ENCODE assay signal across 16 cellular contexts in genomic region chr11:78070606-78071005, GRCh38. TPM values are rescaled to one million over a fixed set of nuclear protein-coding genes. Genes with fewer than 3 reads are reported as not detected.
DNase-seq lines count a peak whose midpoint lies in the region; ATAC-seq and TF ChIP-seq lines count a peak whose summit lies in the region.
"Had no signal": no experiment of that assay in that cellular context is flagged by ENCODE, and none has a peak within 500 bp of the region (broad histone marks: within the 10 kb centered on the region; RNA-seq: fewer than 3 reads in every experiment).

No MANE protein-coding gene starts in this region.

- no peak overlapping the region for H3K4me3 Mint-ChIP-seq in CD8-positive, alpha-beta T cell
- H3K4me3 Mint-ChIP-seq: CD14-positive monocyte; CD8-positive, alpha-beta memory T cell; GM23338 had no signal

- peak overlapping the region; percentile 51 for H2BK5ac ChIP-seq in trophoblast cell (ENCODE audit: low read depth, low read length, poor library complexity)

- no peak overlapping the region for H3K9ac ChIP-seq in trophoblast cell (ENCODE audit: low read length)

- no peak overlapping the region for H3K4ac ChIP-seq in trophoblast cell (ENCODE audit: low read depth, low read length)

- no peaks in the 10 kb centered on the region for H3K27me3 ChIP-seq in CD8-positive, alpha-beta T cell (ENCODE audit: insufficient read depth, low read length)
- H3K27me3 ChIP-seq in trophoblast cell (ENCODE audit: insufficient read depth, low read length) (no peaks in the 10 kb centered on the region), adrenal gland (no peaks in the 10 kb centered on the region)

- H4K8ac ChIP-seq in trophoblast cell (ENCODE audit: low read depth, low read length), result no peak overlapping the region

- peaks cover 9% of the 10 kb centered on the region for H3K4me1 ChIP-seq in CD8-positive, alpha-beta T cell (ENCODE audit: insufficient read depth, low read length)
- H3K4me1 ChIP-seq in trophoblast cell (ENCODE audit: control insufficient read depth in 1 of 2, insufficient read depth in 2 of 2, low read length in 2 of 2) (peaks cover 3 to 5% of the 10 kb centered on the region in 2 experiments), adrenal gland (replicated peaks in 1 of 2) (peaks cover 0 to 12% of the 10 kb centered on the region in 2 donors)

- H3K36me3 Mint-ChIP-seq in CD8-positive, alpha-beta T cell, result peaks cover 61% of the 10 kb centered on the region

- TF ChIP-seq CTCF in 22Rv1 (IDR thresholded peaks at IDR 0.05) (no peak), adrenal gland (IDR thresholded peaks at IDR 0.05) (no peak)
- no peak for TF ChIP-seq CTCF in CD8-positive, alpha-beta T cell (IDR thresholded peaks at IDR 0.05)

- no peaks in the 10 kb centered on the region for H3K27me3 Mint-ChIP-seq in CD8-positive, alpha-beta T cell (ENCODE audit: low read depth)

- no peak overlapping the region for H3K4me3 ChIP-seq in CD8-positive, alpha-beta T cell (ENCODE audit: low read depth, low read length)
- H3K4me3 ChIP-seq in trophoblast cell (ENCODE audit: low read depth, low read length) (no peak overlapping the region), adrenal gland (no peak overlapping the region)
- H3K4me3 ChIP-seq: GM23338 had no signal

- peak overlapping the region; percentile 62 for H3K27ac Mint-ChIP-seq in CD8-positive, alpha-beta T cell
- H3K27ac Mint-ChIP-seq: CD14-positive monocyte; CD8-positive, alpha-beta memory T cell; GM23338 had no signal

- H3K4me2 ChIP-seq in trophoblast cell (ENCODE audit: low read length), result no peak overlapping the region
- H3K4me2 ChIP-seq: GM23338 had no signal

- no peak overlapping the region for H3K23ac ChIP-seq in trophoblast cell (ENCODE audit: low read length)

- H3K27ac ChIP-seq in 22Rv1, result peak overlapping the region; percentile 34; the same call in 1 of the 2 replicates
- H3K27ac ChIP-seq in CD8-positive, alpha-beta T cell (ENCODE audit: low read depth, low read length), result no peak overlapping the region
- no peak overlapping the region for H3K27ac ChIP-seq in trophoblast cell (ENCODE audit: low read depth, low read length)
- H3K27ac ChIP-seq in adrenal gland, result no peak overlapping the region
- H3K27ac ChIP-seq: HL-60 had no signal

- no peak overlapping the region for H2AK5ac ChIP-seq in trophoblast cell (ENCODE audit: low read length)

- no peaks in the 10 kb centered on the region for H3K9me3 Mint-ChIP-seq in CD8-positive, alpha-beta T cell
- H3K9me3 Mint-ChIP-seq: CD14-positive monocyte; CD8-positive, alpha-beta memory T cell; GM23338 had no signal

- POLR2A ChIA-PET in CD8-positive, alpha-beta T cell (lab: Charles Lee), result no interaction called here

- H2AFZ ChIP-seq in trophoblast cell (ENCODE audit: insufficient read depth, low read length, poor library complexity), result no peak overlapping the region
- H2AFZ ChIP-seq: GM23338 had no signal

- CTCF ChIA-PET in CD8-positive, alpha-beta T cell (lab: Charles Lee), result interaction anchor here (1.6 kb wide), 1 partner anchor 25 kb away, joined by 3 read pairs; no protein-coding TSS in a partner anchor

- H3K36me3 ChIP-seq in CD8-positive, alpha-beta T cell (ENCODE audit: insufficient read depth, low read length), result peaks cover 37% of the 10 kb centered on the region
- H3K36me3 ChIP-seq in trophoblast cell (ENCODE audit: control insufficient read depth in 1 of 2, insufficient read depth in 2 of 2, low read length in 2 of 2) (peaks cover 21 to 30% of the 10 kb centered on the region in 2 experiments), adrenal gland (replicated peaks in 1 of 2) (peaks cover 0 to 50% of the 10 kb centered on the region in 2 donors)

- H2BK12ac ChIP-seq in trophoblast cell (ENCODE audit: low read length), result no peak overlapping the region

- WGBS in trophoblast cell (ENCODE audit: extremely low coverage, insufficient coverage, insufficient read length), result no CpG with 5 or more reads among the region's 1 CpG
- WGBS in adrenal gland, 4 donors, result 64 to 89% (median 79%) methylated on average over 1 of the region's 1 CpG

- H3K4me1 Mint-ChIP-seq in CD8-positive, alpha-beta T cell (ENCODE audit: low read depth), result peaks cover 25% of the 10 kb centered on the region
- H3K4me1 Mint-ChIP-seq: GM23338 had no signal

- ATAC-seq in CD8-positive, alpha-beta T cell, result no peak
- no peak for ATAC-seq in GM19324 (IDR thresholded peaks at IDR 0.05; ENCODE audit: low FRiP score, unreplicated experiment)
- no peak for ATAC-seq in GM21390 (IDR thresholded peaks at IDR 0.05; ENCODE audit: unreplicated experiment)
- ATAC-seq: GM23338 had no signal

- peak overlapping the region; percentile 14 for H3K18ac ChIP-seq in trophoblast cell (ENCODE audit: low read length)

- no peak for DNase-seq in CD8-positive, alpha-beta T cell
- DNase-seq in RPMI7951 (ENCODE audit: low read depth), result peak; percentile 62
- no peak for DNase-seq in trophoblast cell
- no peak for DNase-seq in adrenal gland
- DNase-seq: Caco-2; CD8-positive, alpha-beta memory T cell; DND-41; H7 had no signal

- no peak for TF ChIP-seq POLR2A in adrenal gland (IDR thresholded peaks at IDR 0.05)

- no peaks in the 10 kb centered on the region for H3K79me1 ChIP-seq in trophoblast cell (ENCODE audit: low read length)

- H4K12ac ChIP-seq in trophoblast cell (ENCODE audit: low read depth, low read length), result no peak overlapping the region

- H4K91ac ChIP-seq in trophoblast cell (ENCODE audit: low read depth, low read length), result no peak overlapping the region

- H3K79me2 ChIP-seq in trophoblast cell (ENCODE audit: control insufficient read depth, insufficient read depth, low read length, poor library complexity), result peaks cover 5% of the 10 kb centered on the region

- H2BK120ac ChIP-seq in trophoblast cell (ENCODE audit: insufficient read depth, low read length, poor library complexity), result no peak overlapping the region

- no peak overlapping the region for H3K14ac ChIP-seq in trophoblast cell (ENCODE audit: low read length)

- no peaks in the 10 kb centered on the region for H3K9me3 ChIP-seq in CD8-positive, alpha-beta T cell (ENCODE audit: low read length)
- no peaks in the 10 kb centered on the region for H3K9me3 ChIP-seq in trophoblast cell (ENCODE audit: insufficient read depth, low read depth, low read length)
- H3K9me3 ChIP-seq in adrenal gland (replicated peaks in 1 of 3), result no peaks in the 10 kb centered on the region
- H3K9me3 ChIP-seq: Caco-2 had no signal

- intact Hi-C loops in CD8-positive, alpha-beta T cell (cut with DNase I, micrococcal nuclease), result loop anchor here in 1 of 2 experiments (10.0 kb wide), 1 partner anchor 494 kb away; no protein-coding TSS in a partner anchor
- intact Hi-C loops in adrenal gland (cut with DNase I), result loop anchor here in 1 of 2 donors (10.0 kb wide), 1 partner anchor 124 kb away; no protein-coding TSS in a partner anchor

RNA-seq across cellular contexts. Expression of gene THRSP, which starts 6.9 kb away (rescaled TPM):
- total RNA-seq in CD8-positive, alpha-beta T cell, result not detected
- not detected in 2 replicates for total RNA-seq in RPMI7951 (2014; rRNA removed; shearing (Covaris generic))
- 0.17 and 0.27 TPM in 2 replicates for polyA plus RNA-seq in trophoblast cell (2013)
- 10 to 100 TPM in 1 of 8 donors, 1 to 10 TPM in 3, under 1 TPM in 3, not detected in 1; 0.28 to 16.6 (median 1.3) TPM for total RNA-seq in adrenal gland
- polyA plus RNA-seq in adrenal gland, result 10 to 100 TPM in 1 of 3 donors, 1 to 10 TPM in 1, under 1 TPM in 1; 0.77 to 64.5 (median 4.2) TPM
- total RNA-seq: A673; CD8-positive, alpha-beta memory T cell; GM23338; H7 had no signal
- polyA plus RNA-seq: BJ; CD14-positive monocyte; CD8-positive, alpha-beta memory T cell; GM23338 had no signal

RNA-seq across cellular contexts. Expression of gene NDUFC2, which starts 9.1 kb away (rescaled TPM):
- total RNA-seq in CD8-positive, alpha-beta T cell, result 10 to 100 TPM; 72.2 to 76.3 TPM
- 320 and 392 TPM in 2 replicates for total RNA-seq in RPMI7951 (2014; rRNA removed; shearing (Covaris generic))
- polyA plus RNA-seq in trophoblast cell (2013), result 648 and 695 TPM in 2 replicates
- total RNA-seq in adrenal gland, result 100 to 1,000 TPM; 259 to 437 (median 369) TPM
- polyA plus RNA-seq in adrenal gland, result 100 to 1,000 TPM in 2 of 3 donors, 10 to 100 TPM in 1; 75.4 to 200 (median 139) TPM

RNA-seq across cellular contexts. Expression of gene KCTD14, which starts 47.5 kb away (rescaled TPM):
- total RNA-seq in CD8-positive, alpha-beta T cell, result under 1 TPM in 1 of 2 experiments, not detected in 1; 0.19 TPM
- 7.1 TPM in 2 replicates for total RNA-seq in RPMI7951 (2014; rRNA removed; shearing (Covaris generic))
- 44.7 and 47.8 TPM in 2 replicates for polyA plus RNA-seq in trophoblast cell (2013)
- 10 to 100 TPM; 12.7 to 67.0 (median 30.6) TPM for total RNA-seq in adrenal gland
- polyA plus RNA-seq in adrenal gland, result 10 to 100 TPM in 2 of 3 donors, 1 to 10 TPM in 1; 9.5 to 84.7 (median 19.6) TPM
